Comparison of ENCODE assay signal across 11 cellular contexts in the genomic region with DNA sequence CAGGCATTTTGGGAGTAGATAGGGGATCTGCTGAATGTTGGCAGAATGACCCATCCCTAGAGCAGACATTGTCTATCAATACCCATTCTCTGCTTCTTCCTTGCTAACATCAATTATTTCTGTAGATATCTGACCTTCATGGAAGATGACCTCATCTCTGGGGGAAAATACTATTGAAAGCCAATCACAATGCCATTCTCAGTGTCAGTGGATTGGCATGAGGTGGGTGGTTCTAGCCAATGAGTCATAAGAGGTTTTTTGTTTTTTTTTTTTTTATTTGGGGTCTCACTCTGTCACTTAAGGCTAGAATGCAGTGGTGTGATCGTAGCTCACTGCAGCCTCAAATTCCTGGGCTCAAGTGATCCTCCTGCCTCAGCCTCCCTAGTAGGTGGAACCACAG. TPM values are rescaled to one million over a fixed set of nuclear protein-coding genes. Genes with fewer than 3 reads are reported as not detected.
A peak's percentile ranks its signal among the peaks of the same experiment; 100 is the strongest.
DNase-seq lines count a peak whose midpoint lies in the region; FAIRE-seq and TF ChIP-seq lines count a peak whose summit lies in the region.
"Had no signal": no experiment of that assay in that cellular context is flagged by ENCODE, and none has a peak within 500 bp of the region (broad histone marks: within the 10 kb centered on the region; RNA-seq: fewer than 3 reads in every experiment).

No MANE protein-coding gene starts in this region.

- H3K27me3 ChIP-seq in astrocyte (ENCODE audit: insufficient read depth, low read length), result no peaks in the 10 kb centered on the region
- H3K27me3 ChIP-seq in tibial artery, result no peaks in the 10 kb centered on the region
- no peaks in the 10 kb centered on the region for H3K27me3 ChIP-seq in transverse colon
- no peaks in the 10 kb centered on the region for H3K27me3 ChIP-seq in H7 (ENCODE audit: control insufficient read depth, insufficient read depth, low read length)

- intact Hi-C loops in tibial artery (cut with DNase I; ENCODE audit: low total_unique reads), result no loop called here
- intact Hi-C loops in transverse colon (cut with DNase I; ENCODE audit: low total_unique reads), result no loop called here

- peaks cover 21% of the 10 kb centered on the region for H3K36me3 Mint-ChIP-seq in astrocyte (ENCODE audit: low read depth, unreplicated experiment)

- H3K9me3 ChIP-seq in astrocyte (ENCODE audit: insufficient read depth, low read depth, low read length) (no peaks in the 10 kb centered on the region), tibial artery (no peaks in the 10 kb centered on the region), transverse colon (no peaks in the 10 kb centered on the region)

- peaks cover 27% of the 10 kb centered on the region for H3K4me1 Mint-ChIP-seq in astrocyte (ENCODE audit: low read depth, unreplicated experiment)

- no peaks in the 10 kb centered on the region for H3K27me3 Mint-ChIP-seq in astrocyte (ENCODE audit: low read depth, unreplicated experiment)
- H3K27me3 Mint-ChIP-seq: activated naive CD8-positive, alpha-beta T cell had no signal

- H3K4me3 ChIP-seq in astrocyte (ENCODE audit: insufficient read depth, low read depth, low read length) (no peak overlapping the region), tibial artery (no peak overlapping the region), transverse colon (no peak overlapping the region), H7 (ENCODE audit: insufficient read depth, low read depth, low read length) (no peak overlapping the region)

- TF ChIP-seq EP300 in transverse colon (IDR thresholded peaks at IDR 0.05; ENCODE audit: low read depth), result no peak

- TF ChIP-seq CTCF in astrocyte (IDR thresholded peaks at IDR 0.05; ENCODE audit: insufficient read depth, low read depth, low read length) (no peak), tibial artery (IDR thresholded peaks at IDR 0.05) (no peak), transverse colon (IDR thresholded peaks at IDR 0.05) (no peak)

- no peak overlapping the region for H3K4me3 Mint-ChIP-seq in astrocyte (ENCODE audit: unreplicated experiment)
- H3K4me3 Mint-ChIP-seq: activated naive CD8-positive, alpha-beta T cell had no signal

- H3K27ac ChIP-seq in astrocyte (ENCODE audit: low read depth, low read length), result peak overlapping the region; percentile 97
- H3K27ac ChIP-seq in tibial artery, result peak overlapping the region; percentile 70 to 73
- no peak overlapping the region for H3K27ac ChIP-seq in transverse colon

- H3K36me3 ChIP-seq in astrocyte (ENCODE audit: insufficient read depth, low read length) (peaks cover 33% of the 10 kb centered on the region), tibial artery (peaks cover 27 to 58% (median 38%) of the 10 kb centered on the region in 3 donors), transverse colon (peaks cover 0 to 25% (median 9%) of the 10 kb centered on the region in 4 donors), H7 (replicated peaks; ENCODE audit: control insufficient read depth, insufficient read depth, low read length) (peaks cover 12% of the 10 kb centered on the region)

- DNase-seq in M059J (ENCODE audit: low read depth) (peak; percentile 74), astrocyte (ENCODE audit: low read depth) (peak; percentile 59), iris pigment epithelial cell (ENCODE audit: low read depth) (peak; percentile 68), tibial artery (no peak), transverse colon (no peak), H7 (no peak), GF-D8 (lab: John Stamatoyannopoulos, UW) (no peak)
- DNase-seq: effector CD4-positive, alpha-beta T cell; hypothalamus; T-helper 9 cell had no signal

- H3K27ac Mint-ChIP-seq in astrocyte (ENCODE audit: unreplicated experiment), result peak overlapping the region; percentile 81

- H4K20me1 ChIP-seq in astrocyte (ENCODE audit: insufficient read depth, low read length), result no peaks in the 10 kb centered on the region

- no peaks in the 10 kb centered on the region for H3K9me3 Mint-ChIP-seq in astrocyte (ENCODE audit: unreplicated experiment)

- WGBS in transverse colon (ENCODE audit: low coverage in 1 of 2), 2 donors, result 96 to 100% methylated on average over 1 of the region's 1 CpG

- peak overlapping the region; percentile 77 for H3K9ac ChIP-seq in astrocyte (ENCODE audit: low read length)

- no peak for TF ChIP-seq POLR2A in transverse colon (IDR thresholded peaks at IDR 0.05)

- in situ Hi-C loops in transverse colon (cut with MboI; ENCODE audit: low pct_ligation_motif_present in 1 of 4, low pct_unique_long_range_greater_than_20kb in 1 of 4, low sequenced_read_pairs in 3 of 4), result loop anchor here (25.0 kb wide), 1 partner anchor 661 kb away; no protein-coding TSS in a partner anchor

- H3K4me2 ChIP-seq in astrocyte (ENCODE audit: low read length), result peak overlapping the region; percentile 42

- no peaks in the 10 kb centered on the region for H3K79me2 ChIP-seq in astrocyte (ENCODE audit: insufficient read depth, low read length)

- no peak overlapping the region for H2AFZ ChIP-seq in astrocyte (ENCODE audit: low read depth, low read length)

- peaks cover 42% of the 10 kb centered on the region for H3K4me1 ChIP-seq in astrocyte (ENCODE audit: insufficient read depth, low read length)
- peaks cover 0 to 60% (median 25%) of the 10 kb centered on the region in 4 donors for H3K4me1 ChIP-seq in tibial artery
- peaks cover 0 to 4% (median 2%) of the 10 kb centered on the region in 4 donors for H3K4me1 ChIP-seq in transverse colon

- peak; percentile 45 for FAIRE-seq in astrocyte (lab: Jason Lieb, UNC)

RNA-seq across cellular contexts. Expression of a gene that starts 42.5 kb away (rescaled TPM):
- total RNA-seq in M059J (2014; rRNA removed; shearing (Covaris generic)), result 73.1 and 94.3 TPM in 2 replicates
- 45.6 and 48.4 TPM in 2 replicates for total RNA-seq in astrocyte
- total RNA-seq in transverse colon, result 100 to 1,000 TPM in 3 of 4 donors, 10 to 100 TPM in 1; 89.8 to 193 (median 137) TPM
- total RNA-seq in H7 (2014; rRNA removed; shearing (Covaris generic)), result 22.7 and 23.9 TPM in 2 replicates

Comparison
In these comparisons a context has a peak if more than half of its experiments do, and no peak if none do; other contexts are left out.
1. DNase-seq: peak in M059J (single experiment), astrocyte (single experiment) and iris pigment epithelial cell (single experiment); none in tibial artery (0 of 2), transverse colon (single experiment), H7 (single experiment) and GF-D8 (single experiment).
2. H3K27ac ChIP-seq: peak in astrocyte (single experiment) and tibial artery (2 of 2); none in transverse colon (0 of 4).